In genomic region chr6:1387632-1388031, GRCh38 we compare ENCODE assay signal across 3 cellular contexts.
A peak's percentile ranks its signal among the peaks of the same experiment; 100 is the strongest.
TF ChIP-seq lines count a peak whose summit lies in the region.

No MANE protein-coding gene starts in this region.

TF ChIP-seq in SK-N-SH treated with all-trans-retinoic acid at 6 μM for 48 hours, 23 proteins besides CTCF, POLR2A, EP300 and RAD21 (continues in another document):
- TF ChIP-seq PPARA (CRISPR knock-in tag; IDR thresholded peaks at IDR 0.05; ENCODE audit: borderline replicate concordance) (no peak), ARNTL (CRISPR knock-in tag; IDR thresholded peaks at IDR 0.05; ENCODE audit: borderline replicate concordance, low read depth) (no peak), ZFP30 (CRISPR knock-in tag; IDR thresholded peaks at IDR 0.05) (no peak), ZNF565 (CRISPR knock-in tag; conservative IDR thresholded peaks at IDR 0.05; ENCODE audit: low read depth) (no peak), BACH2 (CRISPR knock-in tag; IDR thresholded peaks at IDR 0.05; ENCODE audit: borderline replicate concordance) (no peak), SNAI2 (CRISPR knock-in tag; IDR thresholded peaks at IDR 0.05) (no peak), PATZ1 (CRISPR knock-in tag; IDR thresholded peaks at IDR 0.05; ENCODE audit: borderline replicate concordance) (no peak), CSDC2 (CRISPR knock-in tag; IDR thresholded peaks at IDR 0.05) (no peak), ISL1 (CRISPR knock-in tag; IDR thresholded peaks at IDR 0.05) (no peak), RARB (CRISPR knock-in tag; IDR thresholded peaks at IDR 0.05) (no peak), ESRRG (CRISPR knock-in tag; IDR thresholded peaks at IDR 0.05) (no peak), TCF4 (CRISPR knock-in tag; IDR thresholded peaks at IDR 0.05; ENCODE audit: borderline replicate concordance) (no peak), ZNF8 (CRISPR knock-in tag; IDR thresholded peaks at IDR 0.05) (no peak), ZNF70 (CRISPR knock-in tag; IDR thresholded peaks at IDR 0.05) (no peak), GLIS3 (CRISPR knock-in tag; IDR thresholded peaks at IDR 0.05) (no peak)
- TF ChIP-seq, protein P1, sequence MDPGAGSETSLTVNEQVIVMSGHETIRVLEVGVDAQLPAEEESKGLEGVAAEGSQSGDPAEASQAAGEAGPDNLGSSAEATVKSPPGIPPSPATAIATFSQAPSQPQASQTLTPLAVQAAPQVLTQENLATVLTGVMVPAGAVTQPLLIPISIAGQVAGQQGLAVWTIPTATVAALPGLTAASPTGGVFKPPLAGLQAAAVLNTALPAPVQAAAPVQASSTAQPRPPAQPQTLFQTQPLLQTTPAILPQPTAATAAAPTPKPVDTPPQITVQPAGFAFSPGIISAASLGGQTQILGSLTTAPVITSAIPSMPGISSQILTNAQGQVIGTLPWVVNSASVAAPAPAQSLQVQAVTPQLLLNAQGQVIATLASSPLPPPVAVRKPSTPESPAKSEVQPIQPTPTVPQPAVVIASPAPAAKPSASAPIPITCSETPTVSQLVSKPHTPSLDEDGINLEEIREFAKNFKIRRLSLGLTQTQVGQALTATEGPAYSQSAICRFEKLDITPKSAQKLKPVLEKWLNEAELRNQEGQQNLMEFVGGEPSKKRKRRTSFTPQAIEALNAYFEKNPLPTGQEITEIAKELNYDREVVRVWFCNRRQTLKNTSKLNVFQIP (CRISPR knock-in tag; IDR thresholded peaks at IDR 0.05; ENCODE audit: borderline replicate concordance, low read depth): no peak
- TF ChIP-seq, protein P2, sequence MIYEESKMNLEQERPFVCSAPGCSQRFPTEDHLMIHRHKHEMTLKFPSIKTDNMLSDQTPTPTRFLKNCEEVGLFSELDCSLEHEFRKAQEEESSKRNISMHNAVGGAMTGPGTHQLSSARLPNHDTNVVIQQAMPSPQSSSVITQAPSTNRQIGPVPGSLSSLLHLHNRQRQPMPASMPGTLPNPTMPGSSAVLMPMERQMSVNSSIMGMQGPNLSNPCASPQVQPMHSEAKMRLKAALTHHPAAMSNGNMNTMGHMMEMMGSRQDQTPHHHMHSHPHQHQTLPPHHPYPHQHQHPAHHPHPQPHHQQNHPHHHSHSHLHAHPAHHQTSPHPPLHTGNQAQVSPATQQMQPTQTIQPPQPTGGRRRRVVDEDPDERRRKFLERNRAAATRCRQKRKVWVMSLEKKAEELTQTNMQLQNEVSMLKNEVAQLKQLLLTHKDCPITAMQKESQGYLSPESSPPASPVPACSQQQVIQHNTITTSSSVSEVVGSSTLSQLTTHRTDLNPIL (CRISPR knock-in tag; IDR thresholded peaks at IDR 0.05; ENCODE audit: low read depth): no peak

TF ChIP-seq in SK-N-SH, 30 proteins besides CTCF, POLR2A, EP300 and RAD21:
- TF ChIP-seq GABPA (IDR thresholded peaks at IDR 0.05; ENCODE audit: low read depth) (no peak), FOXJ3 (CRISPR knock-in tag; IDR thresholded peaks at IDR 0.05) (no peak), TCF12 (IDR thresholded peaks at IDR 0.05) (no peak), NFIC (IDR thresholded peaks at IDR 0.05; ENCODE audit: borderline replicate concordance) (no peak), TAF1 (IDR thresholded peaks at IDR 0.05; ENCODE audit: borderline replicate concordance, low read depth, low read length) (no peak), CHD2 (IDR thresholded peaks at IDR 0.05; ENCODE audit: low read length, partially characterized antibody) (no peak), POLR2AphosphoS5 (IDR thresholded peaks at IDR 0.05; ENCODE audit: low read depth, low read length) (no peak), TEAD4 (IDR thresholded peaks at IDR 0.05; ENCODE audit: borderline replicate concordance, insufficient read depth) (no peak), ZBTB33 (IDR thresholded peaks at IDR 0.05; ENCODE audit: borderline replicate concordance, low read depth) (no peak), RCOR1 (IDR thresholded peaks at IDR 0.05; ENCODE audit: low read length) (no peak), PBX3 (IDR thresholded peaks at IDR 0.05) (no peak), YY1 (IDR thresholded peaks at IDR 0.05; ENCODE audit: low read depth) (no peak), NRF1 (IDR thresholded peaks at IDR 0.05; ENCODE audit: low read depth, low read length) (no peak)
- TF ChIP-seq, protein P3, sequence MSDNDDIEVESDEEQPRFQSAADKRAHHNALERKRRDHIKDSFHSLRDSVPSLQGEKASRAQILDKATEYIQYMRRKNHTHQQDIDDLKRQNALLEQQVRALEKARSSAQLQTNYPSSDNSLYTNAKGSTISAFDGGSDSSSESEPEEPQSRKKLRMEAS (IDR thresholded peaks at IDR 0.05; ENCODE audit: low read depth): no peak
- TF ChIP-seq, protein P4, sequence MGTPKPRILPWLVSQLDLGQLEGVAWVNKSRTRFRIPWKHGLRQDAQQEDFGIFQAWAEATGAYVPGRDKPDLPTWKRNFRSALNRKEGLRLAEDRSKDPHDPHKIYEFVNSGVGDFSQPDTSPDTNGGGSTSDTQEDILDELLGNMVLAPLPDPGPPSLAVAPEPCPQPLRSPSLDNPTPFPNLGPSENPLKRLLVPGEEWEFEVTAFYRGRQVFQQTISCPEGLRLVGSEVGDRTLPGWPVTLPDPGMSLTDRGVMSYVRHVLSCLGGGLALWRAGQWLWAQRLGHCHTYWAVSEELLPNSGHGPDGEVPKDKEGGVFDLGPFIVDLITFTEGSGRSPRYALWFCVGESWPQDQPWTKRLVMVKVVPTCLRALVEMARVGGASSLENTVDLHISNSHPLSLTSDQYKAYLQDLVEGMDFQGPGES (IDR thresholded peaks at IDR 0.05; ENCODE audit: low read depth, low read length): no peak

TF ChIP-seq in H1, 55 proteins besides CTCF, POLR2A, EP300 and RAD21:
- peak; percentile 69 for TF ChIP-seq RNF2 (IDR thresholded peaks at IDR 0.05; ENCODE audit: borderline replicate concordance, low read depth, low read length, missing control alignments, poor library complexity, severe bottlenecking)
- no peak for TF ChIP-seq CHD1 (IDR thresholded peaks at IDR 0.05; ENCODE audit: low read depth, low read length)
